In genomic region chr1:25621876-25622275, GRCh38 we compare ENCODE assay signal across 18 cellular contexts. TPM values are rescaled to one million over a fixed set of nuclear protein-coding genes. Genes with fewer than 3 reads are reported as not detected.
DNase-seq lines count a peak whose midpoint lies in the region; ATAC-seq and TF ChIP-seq lines count a peak whose summit lies in the region.
"Had no signal": no experiment of that assay in that cellular context is flagged by ENCODE, and none has a peak within 500 bp of the region (broad histone marks: within the 10 kb centered on the region; RNA-seq: fewer than 3 reads in every experiment).

No MANE protein-coding gene starts in this region.

- H3K23me2 ChIP-seq in H9 (ENCODE audit: insufficient read length, low read depth, low read length, poor library complexity, severe bottlenecking), result peaks cover 9% of the 10 kb centered on the region

- DNase-seq in activated T-cell treated with anti-CD3 and anti-CD28 coated beads, Interleukin-2, amount 50 U/mL, for 72 hours, result peak; percentile 17 to 27
- no peak for DNase-seq in activated T-cell treated with anti-CD3 and anti-CD28 coated beads, Interleukin-2, amount 50 U/mL, for 1 hour
- DNase-seq in GM12865 (ENCODE audit: low read depth), result peak; percentile 32
- DNase-seq in activated CD8-positive, alpha-beta T cell treated with anti-CD3 and anti-CD28 coated beads for 36 hours, result peak; percentile 33
- peak; percentile 57 for DNase-seq in osteocyte (ENCODE audit: extremely low spot score, unreplicated experiment)
- no peak for DNase-seq in H9
- no peak for DNase-seq in amniotic stem cell (lab: John Stamatoyannopoulos, UW)
- DNase-seq: brain microvascular endothelial cell; left colon; NCI-H1930; NK-92 treated with Interleukin-12 subunit alpha and Interleukin-12 subunit beta, amount 100 ng/mL, for 24 hours had no signal

- CTCF ChIA-PET in activated CD8-positive, alpha-beta T cell treated with anti-CD3 and anti-CD28 coated beads for 36 hours (lab: Charles Lee), result interaction anchor here (0.8 to 4.0 kb wide), 10 partner anchors 10 to 177 kb away, joined by 3 to 43 read pairs (median 4); partner anchors contain the start of gene SELENON

- no peak overlapping the region for H3K9ac ChIP-seq in H9 (ENCODE audit: extremely low read depth, insufficient read length, low read length)
- H3K9ac ChIP-seq: parathyroid adenoma had no signal

- H2BK120ac ChIP-seq in H9 (ENCODE audit: low read depth, low read length, poor library complexity, severe bottlenecking), result no peak overlapping the region

- no CpG with 5 or more reads among the region's 5 CpGs for WGBS in H9 (ENCODE audit: extremely low coverage, insufficient read length, low lambda C conversion rate)

- H3T11ph ChIP-seq in H9 (ENCODE audit: low read length), result no peak overlapping the region

- no peak overlapping the region for H2BK5ac ChIP-seq in H9 (ENCODE audit: insufficient read length, low read length)

- H3K9me3 ChIP-seq in H9 (ENCODE audit: control insufficient read depth, low read depth, low read length), result no peaks in the 10 kb centered on the region
- H3K9me3 ChIP-seq: SJSA1 had no signal

- H2BK20ac ChIP-seq in H9 (ENCODE audit: low read depth, low read length, poor library complexity, severe bottlenecking), result no peak overlapping the region

- H4K5ac ChIP-seq in H9 (ENCODE audit: insufficient read length, low read depth, low read length), result no peak overlapping the region

- H3K27me3 ChIP-seq in H9 (ENCODE audit: insufficient read depth, low read length), result no peaks in the 10 kb centered on the region; the same call in 1 of the 2 replicates

- no peak overlapping the region for H3K56ac ChIP-seq in H9 (ENCODE audit: insufficient read length, low read depth, low read length)

- H2BK15ac ChIP-seq in H9 (ENCODE audit: low read depth, low read length), result no peak overlapping the region

- no peak overlapping the region for H2BK12ac ChIP-seq in H9 (ENCODE audit: insufficient read length, low read depth, low read length)

- no peak overlapping the region for H3K4me3 ChIP-seq in GM12865 (ENCODE audit: low read depth, low read length)
- H3K4me3 ChIP-seq: coronary artery, SJSA1 had no signal

- no peaks in the 10 kb centered on the region for H3K79me1 ChIP-seq in H9 (ENCODE audit: insufficient read depth, low read depth, low read length, poor library complexity, severe bottlenecking)

- no peak overlapping the region for H3K27ac Mint-ChIP-seq in activated T-cell treated with anti-CD3 and anti-CD28 coated beads, Interleukin-2, amount 50 U/mL, for 72 hours
- H3K27ac Mint-ChIP-seq in activated CD8-positive, alpha-beta T cell treated with anti-CD3 and anti-CD28 coated beads for 36 hours, result no peak overlapping the region
- H3K27ac Mint-ChIP-seq in osteocyte (ENCODE audit: unreplicated experiment) (no peak overlapping the region), H9 (no peak overlapping the region; a peak in 1 of 7 replicates)
- H3K27ac Mint-ChIP-seq: natural killer cell treated with Interleukin-12 subunit alpha and Interleukin-12 subunit beta and Interleukin-15 and Interleukin-18, amount 100 ng/mL, for 72 hours; stimulated activated effector memory CD8-positive, alpha-beta T cell treated with anti-CD3 and anti-CD28 coated beads, Interleukin-12 subunit alpha, Interleukin-12 subunit beta, amount 100 ng/mL, for 72 hours had no signal

- POLR2A ChIA-PET in activated CD8-positive, alpha-beta T cell treated with anti-CD3 and anti-CD28 coated beads for 36 hours (lab: Charles Lee), result interaction anchor here (0.7 to 3.3 kb wide), 4 partner anchors 10 to 62 kb away, joined by 3 to 15 read pairs (median 3); no protein-coding TSS in a partner anchor

- H3K9me3 Mint-ChIP-seq in activated T-cell treated with anti-CD3 and anti-CD28 coated beads, Interleukin-2, amount 50 U/mL, for 72 hours, result peaks cover 0 to 3% of the 10 kb centered on the region in 2 donors
- H3K9me3 Mint-ChIP-seq in activated CD8-positive, alpha-beta T cell treated with anti-CD3 and anti-CD28 coated beads for 36 hours, result peaks cover 4% of the 10 kb centered on the region
- H3K9me3 Mint-ChIP-seq in osteocyte (ENCODE audit: unreplicated experiment) (no peaks in the 10 kb centered on the region), H9 (peaks cover 4% of the 10 kb centered on the region in 2 experiments; a peak in 2 of 5 replicates)
- H3K9me3 Mint-ChIP-seq: natural killer cell treated with Interleukin-12 subunit alpha and Interleukin-12 subunit beta and Interleukin-15 and Interleukin-18, amount 100 ng/mL, for 72 hours had no signal

- no peaks in the 10 kb centered on the region for H4K20me1 ChIP-seq in H9 (ENCODE audit: control insufficient read depth, insufficient read depth, insufficient read length)

- no peak for ATAC-seq in activated T-cell treated with anti-CD3 and anti-CD28 coated beads, Interleukin-2, amount 50 U/mL, for 72 hours (replicated peaks in 1 of 2)
- ATAC-seq in activated CD8-positive, alpha-beta T cell treated with anti-CD3 and anti-CD28 coated beads for 36 hours, result no peak
- no peak for ATAC-seq in GM19455 (IDR thresholded peaks at IDR 0.05; ENCODE audit: unreplicated experiment)
- ATAC-seq: left colon; natural killer cell treated with Interleukin-12 subunit alpha and Interleukin-12 subunit beta and Interleukin-15 and Interleukin-18, amount 100 ng/mL, for 72 hours; sciatic nerve had no signal

- H3K27me3 Mint-ChIP-seq in activated T-cell treated with anti-CD3 and anti-CD28 coated beads, Interleukin-2, amount 50 U/mL, for 72 hours (ENCODE audit: low read depth), result no peaks in the 10 kb centered on the region
- H3K27me3 Mint-ChIP-seq in activated CD8-positive, alpha-beta T cell treated with anti-CD3 and anti-CD28 coated beads for 36 hours, result peaks cover 3% of the 10 kb centered on the region
- H3K27me3 Mint-ChIP-seq in osteocyte (ENCODE audit: unreplicated experiment), result peaks cover 31% of the 10 kb centered on the region
- peaks cover 17% of the 10 kb centered on the region for H3K27me3 Mint-ChIP-seq in H9 (ENCODE audit: low read depth)

- H2AFZ ChIP-seq in H9 (ENCODE audit: low read length), result no peak overlapping the region
- H2AFZ ChIP-seq: parathyroid adenoma had no signal

- H3K36me3 Mint-ChIP-seq in activated T-cell treated with anti-CD3 and anti-CD28 coated beads, Interleukin-2, amount 50 U/mL, for 72 hours (ENCODE audit: insufficient read depth in 2 of 2), result peaks cover 4 to 7% of the 10 kb centered on the region in 2 donors
- H3K36me3 Mint-ChIP-seq in activated CD8-positive, alpha-beta T cell treated with anti-CD3 and anti-CD28 coated beads for 36 hours (ENCODE audit: low read depth), result peaks cover 3% of the 10 kb centered on the region
- H3K36me3 Mint-ChIP-seq in osteocyte (ENCODE audit: unreplicated experiment) (peaks cover 35% of the 10 kb centered on the region), H9 (ENCODE audit: insufficient read depth in 1 of 3, low read depth in 3 of 3) (peaks cover 0 to 2% (median 0%) of the 10 kb centered on the region in 3 experiments; a peak in 2 of 7 replicates)
- H3K36me3 Mint-ChIP-seq: natural killer cell treated with Interleukin-12 subunit alpha and Interleukin-12 subunit beta and Interleukin-15 and Interleukin-18, amount 100 ng/mL, for 72 hours had no signal

- no peak overlapping the region for H3K4ac ChIP-seq in H9 (ENCODE audit: low read depth, low read length)

- no peak overlapping the region for H3K23ac ChIP-seq in H9 (ENCODE audit: insufficient read length, low read depth, low read length)

- H3K79me2 ChIP-seq in H9 (ENCODE audit: insufficient read depth, low read length), result no peaks in the 10 kb centered on the region
- H3K79me2 ChIP-seq: parathyroid adenoma had no signal

- no peak overlapping the region for H3K14ac ChIP-seq in H9 (ENCODE audit: insufficient read depth, low read length)

- H3K4me3 Mint-ChIP-seq in activated T-cell treated with anti-CD3 and anti-CD28 coated beads, Interleukin-2, amount 50 U/mL, for 72 hours, result peak overlapping the region; percentile 76 to 96
- H3K4me3 Mint-ChIP-seq in activated CD8-positive, alpha-beta T cell treated with anti-CD3 and anti-CD28 coated beads for 36 hours, result peak overlapping the region; percentile 4
- no peak overlapping the region for H3K4me3 Mint-ChIP-seq in osteocyte (ENCODE audit: unreplicated experiment)
- H3K4me3 Mint-ChIP-seq in H9, result no peak overlapping the region

- no peak overlapping the region for H2AK5ac ChIP-seq in H9 (ENCODE audit: insufficient read length, low read length)

- intact Hi-C loops in activated CD8-positive, alpha-beta T cell treated with anti-CD3 and anti-CD28 coated beads for 36 hours (cut with micrococcal nuclease), result loop anchor here (5.0 kb wide), 2 partner anchors 55 to 175 kb away; no protein-coding TSS in a partner anchor

- no peak overlapping the region for H3K4me2 ChIP-seq in H9 (ENCODE audit: insufficient read depth, insufficient read length, low read length)

- TF ChIP-seq CTCF in GM12865 (IDR thresholded peaks at IDR 0.05; ENCODE audit: insufficient read depth, low read depth, low read length, missing control alignments), result no peak
- TF ChIP-seq CTCF in activated CD8-positive, alpha-beta T cell treated with anti-CD3 and anti-CD28 coated beads for 36 hours (IDR thresholded peaks at IDR 0.05), result no peak
- no peak for TF ChIP-seq CTCF in osteocyte (IDR thresholded peaks at IDR 0.05)
- TF ChIP-seq CTCF in H9 (conservative IDR thresholded peaks at IDR 0.05), result no peak

- no peak overlapping the region for H3K27ac ChIP-seq in H9 (ENCODE audit: insufficient read length, low read depth, low read length)
- H3K27ac ChIP-seq: brain microvascular endothelial cell, coronary artery, parathyroid adenoma, SJSA1 had no signal

- H3K4me1 Mint-ChIP-seq in activated T-cell treated with anti-CD3 and anti-CD28 coated beads, Interleukin-2, amount 50 U/mL, for 72 hours (ENCODE audit: low read depth), result peaks cover 73% of the 10 kb centered on the region
- peaks cover 70% of the 10 kb centered on the region for H3K4me1 Mint-ChIP-seq in activated CD8-positive, alpha-beta T cell treated with anti-CD3 and anti-CD28 coated beads for 36 hours (ENCODE audit: low read depth)
- H3K4me1 Mint-ChIP-seq in osteocyte (ENCODE audit: unreplicated experiment) (peaks cover 44% of the 10 kb centered on the region), H9 (peaks cover 27 to 30% of the 10 kb centered on the region in 2 experiments)

- no peak overlapping the region for H4K91ac ChIP-seq in H9 (ENCODE audit: insufficient read length, low read depth, low read length)

- H3K4me1 ChIP-seq in H9 (ENCODE audit: insufficient read depth, low read length), result no peaks in the 10 kb centered on the region
- H3K4me1 ChIP-seq: parathyroid adenoma had no signal

- no peak overlapping the region for H3K18ac ChIP-seq in H9 (ENCODE audit: insufficient read length, low read depth, low read length)

- H4K8ac ChIP-seq in H9 (replicated peaks; ENCODE audit: insufficient read length, low read depth, low read length), result no peak overlapping the region

RNA-seq across cellular contexts. Expression of gene MAN1C1, which starts 5.3 kb away (rescaled TPM):
- total RNA-seq in activated T-cell treated with anti-CD3 and anti-CD28 coated beads, Interleukin-2, amount 50 U/mL, for 72 hours, result 10 to 100 TPM in 1 of 2 donors, 1 to 10 TPM in 1; 9.4 to 13.3 TPM
- total RNA-seq in activated CD8-positive, alpha-beta T cell treated with anti-CD3 and anti-CD28 coated beads for 36 hours, result 1 to 10 TPM; 3.7 to 4.4 TPM
- total RNA-seq in osteocyte (64.7 and 73.3 TPM in 2 replicates), H9 (2021) (9.3 and 9.9 TPM in 2 replicates)
- total RNA-seq: SJSA1 had no signal

Comparison
In these comparisons a context has a peak if more than half of its experiments do, and no peak if none do; other contexts are left out.
1. DNase-seq: peak in activated T-cell treated with anti-CD3 and anti-CD28 coated beads, Interleukin-2, amount 50 U/mL, for 72 hours (2 of 2), GM12865 (single experiment), activated CD8-positive, alpha-beta T cell treated with anti-CD3 and anti-CD28 coated beads for 36 hours (single experiment) and osteocyte (single experiment); none in activated T-cell treated with anti-CD3 and anti-CD28 coated beads, Interleukin-2, amount 50 U/mL, for 1 hour (single experiment), H9 (single experiment) and amniotic stem cell (single experiment).
2. H3K4me3 Mint-ChIP-seq: peak in activated T-cell treated with anti-CD3 and anti-CD28 coated beads, Interleukin-2, amount 50 U/mL, for 72 hours (2 of 2) and activated CD8-positive, alpha-beta T cell treated with anti-CD3 and anti-CD28 coated beads for 36 hours (single experiment); none in osteocyte (single experiment) and H9 (0 of 2).